13 cellular contexts compared by ENCODE assay signal in genomic region chr17:29557085-29557697, GRCh38. TPM values are rescaled to one million over a fixed set of nuclear protein-coding genes. Genes with fewer than 3 reads are reported as not detected.
A peak's percentile ranks its signal among the peaks of the same experiment; 100 is the strongest.
DNase-seq lines count a peak whose midpoint lies in the region; ATAC-seq lines count a peak whose summit lies in the region.
"Had no signal": no experiment of that assay in that cellular context is flagged by ENCODE, and none has a peak within 500 bp of the region (broad histone marks: within the 10 kb centered on the region; RNA-seq: fewer than 3 reads in every experiment).

No MANE protein-coding gene starts in this region.

- peaks cover 14% of the 10 kb centered on the region for H3K4me1 Mint-ChIP-seq in activated T-helper 1 cell treated with anti-CD3 and anti-CD28 coated beads, Interleukin-12 subunit alpha, Interleukin-12 subunit beta, Interleukin-2, Interleukin-4 antibody, amounts not matched to agents 30 ng/mL and 10 ng/mL and 1 ng/mL, durations not matched to agents 14 hours and 24 hours and 36 hours (ENCODE audit: low read depth)

- no peak overlapping the region for H3K4me3 Mint-ChIP-seq in activated T-helper 1 cell treated with anti-CD3 and anti-CD28 coated beads, Interleukin-12 subunit alpha, Interleukin-12 subunit beta, Interleukin-2, Interleukin-4 antibody, amounts not matched to agents 30 ng/mL and 10 ng/mL and 1 ng/mL, durations not matched to agents 14 hours and 24 hours and 36 hours

- H3K36me3 Mint-ChIP-seq in activated T-helper 1 cell treated with anti-CD3 and anti-CD28 coated beads, Interleukin-12 subunit alpha, Interleukin-12 subunit beta, Interleukin-2, Interleukin-4 antibody, amounts not matched to agents 30 ng/mL and 10 ng/mL and 1 ng/mL, durations not matched to agents 14 hours and 24 hours and 36 hours (ENCODE audit: low read depth): peaks cover 17% of the 10 kb centered on the region

- DNase-seq in AG08395 (ENCODE audit: low spot score) (peak; percentile 26), GM04504 (ENCODE audit: low read depth) (peak; percentile 16), kidney tubule cell (ENCODE audit: low spot score) (peak; percentile 20), SW480 (ENCODE audit: low spot score) (no peak), RKO (ENCODE audit: low spot score) (no peak), GM19240 (ENCODE audit: insufficient read length, low spot score) (no peak)
- DNase-seq in activated T-helper 1 cell treated with anti-CD3 and anti-CD28 coated beads, Interleukin-12 subunit alpha, Interleukin-12 subunit beta, Interleukin-2, Interleukin-4 antibody, amounts not matched to agents 30 ng/mL and 10 ng/mL and 1 ng/mL, durations not matched to agents 14 hours and 24 hours and 36 hours (ENCODE audit: low spot score): no peak
- DNase-seq: activated CD4-positive, alpha-beta T cell treated with anti-CD3 and anti-CD28 coated beads for 4 hours; activated naive CD4-positive, alpha-beta T cell; gastrocnemius medialis; NCI-H1105 treated with DMSO at 0.1 percent for 48 hours; nucleus accumbens had no signal

- peak overlapping the region; percentile 26 for H3K27ac Mint-ChIP-seq in activated T-helper 1 cell treated with anti-CD3 and anti-CD28 coated beads, Interleukin-12 subunit alpha, Interleukin-12 subunit beta, Interleukin-2, Interleukin-4 antibody, amounts not matched to agents 30 ng/mL and 10 ng/mL and 1 ng/mL, durations not matched to agents 14 hours and 24 hours and 36 hours

- no peaks in the 10 kb centered on the region for H3K9me3 Mint-ChIP-seq in activated T-helper 1 cell treated with anti-CD3 and anti-CD28 coated beads, Interleukin-12 subunit alpha, Interleukin-12 subunit beta, Interleukin-2, Interleukin-4 antibody, amounts not matched to agents 30 ng/mL and 10 ng/mL and 1 ng/mL, durations not matched to agents 14 hours and 24 hours and 36 hours

- no peaks in the 10 kb centered on the region for H3K27me3 Mint-ChIP-seq in activated T-helper 1 cell treated with anti-CD3 and anti-CD28 coated beads, Interleukin-12 subunit alpha, Interleukin-12 subunit beta, Interleukin-2, Interleukin-4 antibody, amounts not matched to agents 30 ng/mL and 10 ng/mL and 1 ng/mL, durations not matched to agents 14 hours and 24 hours and 36 hours (ENCODE audit: insufficient read depth)

- intact Hi-C loops in activated T-helper 1 cell treated with anti-CD3 and anti-CD28 coated beads, Interleukin-12 subunit alpha, Interleukin-12 subunit beta, Interleukin-2, Interleukin-4 antibody, amounts not matched to agents 30 ng/mL and 10 ng/mL and 1 ng/mL, durations not matched to agents 14 hours and 24 hours and 36 hours (cut with micrococcal nuclease): no loop called here

- ATAC-seq in HG03521 (IDR thresholded peaks at IDR 0.05; ENCODE audit: unreplicated experiment): no peak
- ATAC-seq: gastrocnemius medialis had no signal

RNA-seq across cellular contexts. Expression of gene ABHD15, which starts 9.6 kb away (rescaled TPM):
- total RNA-seq in activated T-helper 1 cell treated with anti-CD3 and anti-CD28 coated beads, Interleukin-12 subunit alpha, Interleukin-12 subunit beta, Interleukin-2, Interleukin-4 antibody, amounts not matched to agents 30 ng/mL and 10 ng/mL and 1 ng/mL, durations not matched to agents 14 hours and 24 hours and 36 hours: 18.5 and 19.5 TPM in 2 replicates

RNA-seq across cellular contexts. Expression of gene TP53I13, which starts 11.3 kb away (rescaled TPM):
- total RNA-seq in activated T-helper 1 cell treated with anti-CD3 and anti-CD28 coated beads, Interleukin-12 subunit alpha, Interleukin-12 subunit beta, Interleukin-2, Interleukin-4 antibody, amounts not matched to agents 30 ng/mL and 10 ng/mL and 1 ng/mL, durations not matched to agents 14 hours and 24 hours and 36 hours: 67.4 and 71.8 TPM in 2 replicates

RNA-seq across cellular contexts. Expression of gene GIT1, which starts 32.3 kb away (rescaled TPM):
- 81.0 and 87.5 TPM in 2 replicates for total RNA-seq in activated T-helper 1 cell treated with anti-CD3 and anti-CD28 coated beads, Interleukin-12 subunit alpha, Interleukin-12 subunit beta, Interleukin-2, Interleukin-4 antibody, amounts not matched to agents 30 ng/mL and 10 ng/mL and 1 ng/mL, durations not matched to agents 14 hours and 24 hours and 36 hours

RNA-seq across cellular contexts. Expression of gene ANKRD13B, which starts 35.7 kb away (rescaled TPM):
- 45.8 and 46.2 TPM in 2 replicates for total RNA-seq in activated T-helper 1 cell treated with anti-CD3 and anti-CD28 coated beads, Interleukin-12 subunit alpha, Interleukin-12 subunit beta, Interleukin-2, Interleukin-4 antibody, amounts not matched to agents 30 ng/mL and 10 ng/mL and 1 ng/mL, durations not matched to agents 14 hours and 24 hours and 36 hours

Comparison
In these comparisons a context has a peak if more than half of its experiments do, and no peak if none do; other contexts are left out.
1. DNase-seq: peak in AG08395 (single experiment), GM04504 (single experiment) and kidney tubule cell (single experiment); none in activated T-helper 1 cell treated with anti-CD3 and anti-CD28 coated beads, Interleukin-12 subunit alpha, Interleukin-12 subunit beta, Interleukin-2, Interleukin-4 antibody, amounts not matched to agents 30 ng/mL and 10 ng/mL and 1 ng/mL, durations not matched to agents 14 hours and 24 hours and 36 hours (single experiment), SW480 (single experiment), RKO (single experiment) and GM19240 (single experiment).